In the genomic region with DNA sequence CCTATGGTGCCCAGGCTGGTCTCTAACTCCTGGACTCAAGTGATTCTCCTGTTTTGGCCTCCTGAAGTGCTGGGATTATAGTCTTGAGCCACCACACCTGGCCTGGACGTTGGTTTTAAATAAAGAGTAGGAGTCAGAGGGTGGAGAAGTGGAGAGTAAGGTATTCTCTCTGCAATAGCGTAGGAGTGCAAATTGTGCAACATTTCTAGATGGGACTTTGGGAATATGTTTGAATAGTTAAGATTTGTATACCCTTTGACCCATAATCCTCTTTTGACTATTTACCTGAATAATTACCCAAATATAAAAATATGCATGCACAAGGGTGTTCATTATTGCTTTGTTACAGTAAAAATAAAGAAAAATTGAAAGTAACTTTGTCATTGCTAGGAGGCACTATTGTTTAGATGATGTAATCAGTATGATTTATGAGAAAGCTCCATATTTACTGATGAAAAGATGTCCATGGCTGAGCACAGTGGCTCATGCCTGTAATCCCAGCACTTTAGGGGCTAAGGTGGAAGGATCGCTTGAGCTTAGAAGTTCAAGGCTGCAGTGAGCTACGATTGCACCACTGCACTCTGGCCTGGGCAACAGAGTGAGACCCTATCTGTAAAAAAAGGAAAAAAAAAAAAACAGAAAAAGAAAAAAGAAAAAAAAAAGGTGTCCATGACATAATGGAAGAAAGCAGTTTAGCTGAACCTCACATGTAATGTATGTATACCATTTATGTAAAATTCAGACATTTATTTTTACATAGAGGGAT, we compare ENCODE assay signal across 23 cellular contexts. TPM values are rescaled to one million over a fixed set of nuclear protein-coding genes. Genes with fewer than 3 reads are reported as not detected.
"Had no signal": no experiment of that assay in that cellular context is flagged by ENCODE, and none has a peak within 500 bp of the region (broad histone marks: within the 10 kb centered on the region; RNA-seq: fewer than 3 reads in every experiment).

No MANE protein-coding gene starts in this region.

- H3K27me3 ChIP-seq: breast epithelium had no signal

- H3K36me3 Mint-ChIP-seq: activated CD8-positive, alpha-beta memory T cell treated with anti-CD3 and anti-CD28 coated beads, Interleukin-2, amount 10 ng/mL, durations not matched to agents 7 days and 5 days; activated naive CD8-positive, alpha-beta T cell had no signal

- H3K27ac ChIP-seq: breast epithelium, PC-9 had no signal

- H3K27me3 Mint-ChIP-seq: activated naive CD8-positive, alpha-beta T cell; activated T-helper 17 cell treated with anti-CD3 and anti-CD28 coated beads, Interleukin-2, amount 50 U/mL, for 72 hours had no signal

- H3K4me3 ChIP-seq: breast epithelium, PC-9 had no signal

- H3K4me3 Mint-ChIP-seq: activated B cell treated with CpG ODN at 0.5 μM for 24 hours; activated CD4-positive, alpha-beta T cell treated with anti-CD3 and anti-CD28 coated beads, Interleukin-2, amount 10 ng/mL, durations not matched to agents 24 days and 14 days; activated CD8-positive, alpha-beta memory T cell treated with anti-CD3 and anti-CD28 coated beads, Interleukin-2, amount 10 ng/mL, durations not matched to agents 7 days and 5 days; activated naive CD4-positive, alpha-beta T cell treated with anti-CD3 and anti-CD28 coated beads for 36 hours; activated naive CD8-positive, alpha-beta T cell; activated T-helper 17 cell treated with anti-CD3 and anti-CD28 coated beads, Interleukin-2, amount 50 U/mL, for 72 hours; T-helper 17 cell had no signal

- H3K27ac Mint-ChIP-seq: activated B cell treated with CpG ODN at 0.5 μM for 24 hours; activated CD4-positive, alpha-beta T cell treated with anti-CD3 and anti-CD28 coated beads, Interleukin-2, amount 10 ng/mL, durations not matched to agents 24 days and 14 days; activated CD8-positive, alpha-beta memory T cell treated with anti-CD3 and anti-CD28 coated beads, Interleukin-2, amount 10 ng/mL, durations not matched to agents 7 days and 5 days; activated naive CD4-positive, alpha-beta T cell treated with anti-CD3 and anti-CD28 coated beads for 36 hours; activated naive CD8-positive, alpha-beta T cell; activated T-helper 17 cell treated with anti-CD3 and anti-CD28 coated beads, Interleukin-2, amount 50 U/mL, for 72 hours; T-helper 17 cell had no signal

- H3K4me1 ChIP-seq: breast epithelium had no signal

- ATAC-seq: activated CD8-positive, alpha-beta memory T cell treated with anti-CD3 and anti-CD28 coated beads, Interleukin-2, amount 10 ng/mL, durations not matched to agents 7 days and 5 days; activated T-helper 17 cell treated with anti-CD3 and anti-CD28 coated beads, Interleukin-2, amount 50 U/mL, for 72 hours; T-helper 17 cell had no signal

- H3K36me3 ChIP-seq: breast epithelium had no signal

- H2AFZ ChIP-seq: PC-9 had no signal

- DNase-seq: activated B cell treated with CpG ODN at 0.5 μM for 24 hours; activated CD4-positive, alpha-beta T cell treated with anti-CD3 and anti-CD28 coated beads for 1 hour; activated CD4-positive, alpha-beta T cell treated with anti-CD3 and anti-CD28 coated beads, Interleukin-2, amount 10 ng/mL, durations not matched to agents 24 days and 14 days; activated CD4-positive, alpha-beta T cell treated with anti-CD3 and anti-CD28 coated beads, Interleukin-2, amount 50 U/mL, for 48 hours; activated CD8-positive, alpha-beta memory T cell treated with anti-CD3 and anti-CD28 coated beads, Interleukin-2, amount 10 ng/mL, durations not matched to agents 7 days and 5 days; activated gamma-delta T cell; activated naive CD4-positive, alpha-beta T cell treated with anti-CD3 and anti-CD28 coated beads for 36 hours; caudate nucleus; NCI-H1105; NCI-H1436; NCI-H1694 treated with DMSO at 0.1 percent for 48 hours; NCI-H2029 treated with DMSO at 0.1 percent for 48 hours; NCI-H510A treated with DMSO at 0.1 percent for 48 hours; NCI-H69; NK-92 treated with Interleukin-12 subunit alpha and Interleukin-12 subunit beta, amount 100 ng/mL, for 24 hours; PC-9; SHP77 treated with DMSO at 0.1 percent for 48 hours; T-helper 17 cell; T-helper 9 cell had no signal

- H3K9me3 Mint-ChIP-seq: activated B cell treated with CpG ODN at 0.5 μM for 24 hours; activated CD4-positive, alpha-beta T cell treated with anti-CD3 and anti-CD28 coated beads, Interleukin-2, amount 10 ng/mL, durations not matched to agents 24 days and 14 days; activated naive CD4-positive, alpha-beta T cell treated with anti-CD3 and anti-CD28 coated beads for 36 hours; activated T-helper 17 cell treated with anti-CD3 and anti-CD28 coated beads, Interleukin-2, amount 50 U/mL, for 72 hours had no signal

- H3K4me2 ChIP-seq: PC-9 had no signal

- H3K4me1 Mint-ChIP-seq: activated B cell treated with CpG ODN at 0.5 μM for 24 hours; activated CD4-positive, alpha-beta T cell treated with anti-CD3 and anti-CD28 coated beads, Interleukin-2, amount 10 ng/mL, durations not matched to agents 24 days and 14 days; activated T-helper 17 cell treated with anti-CD3 and anti-CD28 coated beads, Interleukin-2, amount 50 U/mL, for 72 hours had no signal

RNA-seq across cellular contexts. Expression of gene SLC22A14, which starts 49.3 kb away (rescaled TPM):
- total RNA-seq: activated CD4-positive, alpha-beta T cell treated with anti-CD3 and anti-CD28 coated beads, Interleukin-2, amount 10 ng/mL, durations not matched to agents 24 days and 14 days; activated CD8-positive, alpha-beta memory T cell treated with anti-CD3 and anti-CD28 coated beads, Interleukin-2, amount 10 ng/mL, durations not matched to agents 7 days and 5 days; activated naive CD4-positive, alpha-beta T cell treated with anti-CD3 and anti-CD28 coated beads for 36 hours; PC-9; SK-MEL-5 had no signal
